In the genomic region with DNA sequence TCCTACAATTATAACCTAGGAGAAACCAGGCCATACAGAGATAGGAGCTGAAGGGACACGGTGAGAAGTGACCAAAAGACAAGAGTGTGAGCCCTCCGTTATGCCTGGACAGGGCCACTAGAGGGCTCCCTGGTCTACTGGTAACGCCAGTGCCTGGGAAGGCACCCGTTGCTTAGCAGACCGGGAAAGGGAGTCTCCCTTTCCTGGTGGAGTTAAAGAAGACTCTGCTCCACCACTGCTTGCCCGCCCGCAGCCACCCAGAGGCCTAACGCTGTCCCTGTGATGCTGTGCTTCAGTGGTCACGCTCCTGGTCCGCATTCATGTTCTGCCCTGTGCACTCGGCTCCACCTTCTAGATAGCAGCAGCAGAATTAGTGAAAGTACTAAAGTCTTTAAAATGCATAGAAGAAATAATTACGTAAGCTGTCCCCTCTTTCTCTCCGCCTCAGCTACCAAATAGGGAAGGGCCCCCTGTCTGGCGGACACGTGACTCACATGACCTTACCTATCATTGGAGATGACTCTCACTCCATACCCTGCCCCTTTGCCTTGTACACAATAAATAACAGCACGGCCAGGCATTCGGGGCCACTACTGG, we compare ENCODE assay signal across 8 cellular contexts. TPM values are rescaled to one million over a fixed set of nuclear protein-coding genes. Genes with fewer than 3 reads are reported as not detected.
DNase-seq lines count a peak whose midpoint lies in the region; ATAC-seq and TF ChIP-seq lines count a peak whose summit lies in the region.

No MANE protein-coding gene starts in this region.

- no TSS peak for BruUV-seq in Calu3 (replicated peaks; lab: Mats Ljungman, UMichigan)

- ATAC-seq in HG02678 (IDR thresholded peaks at IDR 0.05; ENCODE audit: unreplicated experiment) (peak; percentile 42), HG03342 (IDR thresholded peaks at IDR 0.05; ENCODE audit: unreplicated experiment) (no peak)

- DNase-seq in Calu3 (peak; percentile 92), NCI-H2227 treated with DMSO at 0.1 percent for 48 hours (lab: John Stamatoyannopoulos, UW) (peak; percentile 68), cerebellar nuclear complex (lab: John Stamatoyannopoulos, UW) (peak; percentile 31 to 83), kidney tubule cell (ENCODE audit: low spot score) (peak; percentile 86)
- DNase-seq in activated CD4-positive, CD25-positive, alpha-beta regulatory T cell treated with anti-CD3 and anti-CD28 coated beads, Interleukin-2, amount 50 U/mL, for 16 hours (ENCODE audit: low read depth, low spot score) = peak; percentile 45
- peak; percentile 43 to 60 (median 52) for DNase-seq in stimulated activated CD4-positive, alpha-beta T cell treated with anti-CD3 and anti-CD28 coated beads, Interleukin-1b, Interleukin-23, amount 100 ng/mL, for 24 hours (ENCODE audit: low read depth in 4 of 4, low spot score in 1 of 4)

- no peak overlapping the region for H3K27ac Mint-ChIP-seq in Calu3 (ENCODE audit: unreplicated experiment)

- peaks cover 9% of the 10 kb centered on the region for H3K4me1 Mint-ChIP-seq in Calu3 (ENCODE audit: low read depth, unreplicated experiment)

- peaks cover 17% of the 10 kb centered on the region for H3K27me3 Mint-ChIP-seq in Calu3 (ENCODE audit: unreplicated experiment)

- intact Hi-C loops in Calu3 (cut with micrococcal nuclease; ENCODE audit: unreplicated experiment) = loop anchor here (5.0 kb wide), 2 partner anchors 56 to 416 kb away; no protein-coding TSS in a partner anchor

- H3K36me3 Mint-ChIP-seq in Calu3 (ENCODE audit: insufficient read depth, unreplicated experiment) = no peaks in the 10 kb centered on the region

- TF ChIP-seq CTCF in Calu3 (IDR thresholded peaks at IDR 0.05; ENCODE audit: unreplicated experiment) = peak; percentile 91

- no peaks in the 10 kb centered on the region for H3K9me3 Mint-ChIP-seq in Calu3 (ENCODE audit: low read depth, unreplicated experiment)

- peak overlapping the region; percentile 27 for H3K4me3 Mint-ChIP-seq in Calu3 (ENCODE audit: low read depth, unreplicated experiment)

- CTCF ChIA-PET in Calu3 (lab: Charles Lee) = interaction anchor here (0.6 to 1.9 kb wide), 8 partner anchors 16 to 414 kb away, joined by 3 to 15 read pairs (median 5); a partner anchor contains a TSS

RNA-seq across cellular contexts. Expression of a gene that starts 32.5 kb away (rescaled TPM):
- 292 and 301 TPM in 2 replicates for total RNA-seq in Calu3 (2022)

RNA-seq across cellular contexts. Expression of a gene that starts 34.8 kb away (rescaled TPM):
- total RNA-seq in Calu3 (2022) = 1.2 and 1.4 TPM in 2 replicates
